In genomic region chr1:44874155-44874554, GRCh38 we compare ENCODE assay signal across 23 cellular contexts. TPM values are rescaled to one million over a fixed set of nuclear protein-coding genes. Genes with fewer than 3 reads are reported as not detected.
"Had no signal": no experiment of that assay in that cellular context is flagged by ENCODE, and none has a peak within 500 bp of the region (broad histone marks: within the 10 kb centered on the region; RNA-seq: fewer than 3 reads in every experiment).

No MANE protein-coding gene starts in this region.

- H3K9me3 ChIP-seq: MG63, Peyer's patch, SJCRH30 had no signal

- H3K27ac ChIP-seq: HL-60, Peyer's patch, SJCRH30 had no signal

- H3K36me3 ChIP-seq: Peyer's patch had no signal

- DNase-seq: Karpas-422, KBM-7, MG63, NCI-H1092 treated with DMSO at 0.1 percent for 48 hours, NCI-H1436, NCI-H187, NCI-H2029, NCI-H2081 treated with DMSO at 0.1 percent for 48 hours, NCI-H2171, NCI-H226, NCI-H446, NCI-H510A, NCI-H524 treated with DMSO at 0.1 percent for 48 hours, NCI-H69, NCI-H774, PC-3, Peyer's patch, SHP77 treated with DMSO at 0.1 percent for 48 hours, SJCRH30, SW 1271 had no signal

- FAIRE-seq: HTR-8/SVneo had no signal

- H3K27me3 ChIP-seq: MG63, Peyer's patch, SJCRH30 had no signal

- ATAC-seq: PC-3, Right ventricle myocardium inferior had no signal

- H3K4me1 ChIP-seq: Peyer's patch had no signal

- H3K4me3 ChIP-seq: MG63, Peyer's patch, SJCRH30 had no signal

RNA-seq across cellular contexts. Expression of gene PTCH2, which starts 31.1 kb away (rescaled TPM):
- total RNA-seq: PC-3 had no signal
